In the genomic region with DNA sequence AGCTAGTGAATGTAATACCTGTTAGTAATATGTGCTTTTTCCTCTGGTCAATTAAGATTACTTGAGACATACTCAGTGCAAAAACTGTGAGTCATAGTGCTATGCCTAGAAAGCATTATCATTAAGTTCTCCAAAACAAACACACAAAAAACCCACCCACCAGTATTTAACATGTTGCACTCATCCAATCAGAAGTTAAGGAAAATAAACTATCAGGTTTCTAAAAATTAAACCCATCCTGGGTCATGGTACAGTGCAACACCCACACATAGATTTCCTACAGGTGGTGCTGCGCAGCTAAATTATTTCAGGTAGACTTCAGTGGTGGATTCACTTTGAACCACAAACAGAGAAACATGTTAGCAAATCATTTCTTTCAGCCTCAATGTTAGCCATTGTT, we compare ENCODE assay signal across 15 cellular contexts.
"Had no signal": no experiment of that assay in that cellular context is flagged by ENCODE, and none has a peak within 500 bp of the region (broad histone marks: within the 10 kb centered on the region; RNA-seq: fewer than 3 reads in every experiment).

No MANE protein-coding gene starts in this region.

- H3K9me3 Mint-ChIP-seq: activated T-helper 2 cell treated with anti-CD3 and anti-CD28 coated beads, Interferon-gamma antibody, Interleukin-2, Interleukin-4, amounts not matched to agents 10 μg/mL and 5 μg/mL and 100 μg/mL, durations not matched to agents 14 hours and 24 hours and 36 hours had no signal

- H3K27ac ChIP-seq: adrenal gland, body of pancreas, testis had no signal

- H3K4me3 ChIP-seq: adrenal gland, body of pancreas, lung, testis had no signal

- H3K27me3 ChIP-seq: adrenal gland, body of pancreas, testis had no signal

- H3K9me3 ChIP-seq: adrenal gland, body of pancreas, testis had no signal

- H3K36me3 ChIP-seq: adrenal gland had no signal

- ATAC-seq: body of pancreas; esophagus mucosa; left colon; naive thymus-derived CD4-positive, alpha-beta T cell; stimulated activated naive CD8-positive, alpha-beta T cell treated with anti-CD3 and anti-CD28 coated beads, Interleukin-15, amount 100 ng/mL, for 72 hours had no signal

- H3K36me3 Mint-ChIP-seq: activated naive CD4-positive, alpha-beta T cell treated with anti-CD3 and anti-CD28 coated beads, Interleukin-2, amount 10 ng/mL, durations not matched to agents 7 days and 5 days; naive thymus-derived CD4-positive, alpha-beta T cell had no signal

- H3K27ac Mint-ChIP-seq: activated naive CD4-positive, alpha-beta T cell treated with anti-CD3 and anti-CD28 coated beads, Interleukin-2, amount 10 ng/mL, durations not matched to agents 7 days and 5 days; activated T-helper 2 cell treated with anti-CD3 and anti-CD28 coated beads, Interferon-gamma antibody, Interleukin-2, Interleukin-4, amounts not matched to agents 10 μg/mL and 5 μg/mL and 100 μg/mL, durations not matched to agents 14 hours and 24 hours and 36 hours; naive thymus-derived CD4-positive, alpha-beta T cell; stimulated activated naive CD8-positive, alpha-beta T cell treated with anti-CD3 and anti-CD28 coated beads, Interleukin-15, amount 100 ng/mL, for 72 hours had no signal

- H3K27me3 Mint-ChIP-seq: activated naive CD4-positive, alpha-beta T cell treated with anti-CD3 and anti-CD28 coated beads, Interleukin-2, amount 10 ng/mL, durations not matched to agents 7 days and 5 days; naive thymus-derived CD4-positive, alpha-beta T cell; stimulated activated naive CD8-positive, alpha-beta T cell treated with anti-CD3 and anti-CD28 coated beads, Interleukin-15, amount 100 ng/mL, for 72 hours had no signal

- DNase-seq: activated CD4-positive, alpha-beta T cell treated with anti-CD3 and anti-CD28 coated beads, Interleukin-2, amount 50 U/mL, for 1 hour; activated CD4-positive, CD25-positive, alpha-beta regulatory T cell; activated naive CD4-positive, alpha-beta T cell treated with anti-CD3 and anti-CD28 coated beads, Interleukin-2, amount 10 ng/mL, durations not matched to agents 7 days and 5 days; adrenal gland; body of pancreas; cerebellar nuclear complex; dermis blood vessel endothelial cell; left colon; naive thymus-derived CD4-positive, alpha-beta T cell; stimulated activated CD4-positive, alpha-beta T cell treated with anti-CD3 and anti-CD28 coated beads, Interleukin-4, amount 100 ng/mL, for 4 hours; stimulated activated naive CD8-positive, alpha-beta T cell treated with anti-CD3 and anti-CD28 coated beads, Interleukin-15, amount 100 ng/mL, for 72 hours; testis had no signal

- H3K4me1 Mint-ChIP-seq: activated naive CD4-positive, alpha-beta T cell treated with anti-CD3 and anti-CD28 coated beads, Interleukin-2, amount 10 ng/mL, durations not matched to agents 7 days and 5 days; naive thymus-derived CD4-positive, alpha-beta T cell; stimulated activated naive CD8-positive, alpha-beta T cell treated with anti-CD3 and anti-CD28 coated beads, Interleukin-15, amount 100 ng/mL, for 72 hours had no signal

- H3K4me1 ChIP-seq: adrenal gland, body of pancreas, testis had no signal

- H3K4me3 Mint-ChIP-seq: activated naive CD4-positive, alpha-beta T cell treated with anti-CD3 and anti-CD28 coated beads, Interleukin-2, amount 10 ng/mL, durations not matched to agents 7 days and 5 days; naive thymus-derived CD4-positive, alpha-beta T cell; stimulated activated naive CD8-positive, alpha-beta T cell treated with anti-CD3 and anti-CD28 coated beads, Interleukin-15, amount 100 ng/mL, for 72 hours had no signal
